In genomic region chr6:53492860-53493634, GRCh38 we compare ENCODE assay signal across 8 cellular contexts. TPM values are rescaled to one million over a fixed set of nuclear protein-coding genes. Genes with fewer than 3 reads are reported as not detected.
DNase-seq lines count a peak whose midpoint lies in the region; ATAC-seq and TF ChIP-seq lines count a peak whose summit lies in the region.

No MANE protein-coding gene starts in this region.

- no peaks in the 10 kb centered on the region for H3K9me3 ChIP-seq in MG63
- H3K9me3 ChIP-seq in RWPE2 (ENCODE audit: severe bottlenecking) = no peaks in the 10 kb centered on the region

- DNase-seq in SIG-M5 treated with dmso at 0.1 percent for 504 hours (lab: John Stamatoyannopoulos, UW; ENCODE audit: unreplicated experiment) (peak; percentile 46), SIG-M5 (lab: John Stamatoyannopoulos, UW) (no peak), MG63 (peak; percentile 50), RWPE2 (ENCODE audit: low spot score) (no peak), kidney tubule cell (ENCODE audit: low spot score) (peak; percentile 74)
- peak; percentile 39 for DNase-seq in central memory CD4-positive, alpha-beta T cell
- peak; percentile 54 for DNase-seq in stimulated activated CD4-positive, alpha-beta T cell treated with anti-CD3 and anti-CD28 coated beads, Interleukin-4, amount 100 ng/mL, for 24 hours

- peaks cover 17% of the 10 kb centered on the region for H3K4me1 ChIP-seq in RWPE2 (ENCODE audit: insufficient read depth, poor library complexity, severe bottlenecking)

- no peak overlapping the region for H3K27ac ChIP-seq in RWPE2 (ENCODE audit: poor library complexity, severe bottlenecking)

- peak overlapping the region; percentile 42 for H3K4me3 ChIP-seq in MG63
- no peak overlapping the region for H3K4me3 ChIP-seq in RWPE2 (ENCODE audit: severe bottlenecking)

- peak; percentile 92 for TF ChIP-seq CTCF in RWPE2 (IDR thresholded peaks at IDR 0.05; ENCODE audit: poor library complexity, severe bottlenecking)

- ATAC-seq in RWPE2 (ENCODE audit: low read depth) = peak; percentile 41
- no peak for ATAC-seq in HG03442 (IDR thresholded peaks at IDR 0.05; ENCODE audit: unreplicated experiment)

- H3K36me3 ChIP-seq in MG63 (no peaks in the 10 kb centered on the region), RWPE2 (ENCODE audit: low read depth) (peaks cover 9% of the 10 kb centered on the region)

- H3K27me3 ChIP-seq in MG63 = no peaks in the 10 kb centered on the region
- no peaks in the 10 kb centered on the region for H3K27me3 ChIP-seq in RWPE2 (ENCODE audit: insufficient read depth, poor library complexity, severe bottlenecking)

RNA-seq across cellular contexts. Expression of gene GCLC, which starts 51.9 kb away (rescaled TPM):
- 4.4 and 7.0 TPM in 2 replicates for total RNA-seq in MG63 (2014; rRNA removed; shearing (Covaris generic); ENCODE audit: low replicate concordance)

Comparison
In these comparisons a context has a peak if more than half of its experiments do, and no peak if none do; other contexts are left out.
1. DNase-seq: peak in SIG-M5 treated with dmso at 0.1 percent for 504 hours (single experiment), MG63 (single experiment), central memory CD4-positive, alpha-beta T cell (single experiment), kidney tubule cell (single experiment) and stimulated activated CD4-positive, alpha-beta T cell treated with anti-CD3 and anti-CD28 coated beads, Interleukin-4, amount 100 ng/mL, for 24 hours (single experiment); none in SIG-M5 (single experiment) and RWPE2 (single experiment).